8 cellular contexts compared by ENCODE assay signal in the genomic region with DNA sequence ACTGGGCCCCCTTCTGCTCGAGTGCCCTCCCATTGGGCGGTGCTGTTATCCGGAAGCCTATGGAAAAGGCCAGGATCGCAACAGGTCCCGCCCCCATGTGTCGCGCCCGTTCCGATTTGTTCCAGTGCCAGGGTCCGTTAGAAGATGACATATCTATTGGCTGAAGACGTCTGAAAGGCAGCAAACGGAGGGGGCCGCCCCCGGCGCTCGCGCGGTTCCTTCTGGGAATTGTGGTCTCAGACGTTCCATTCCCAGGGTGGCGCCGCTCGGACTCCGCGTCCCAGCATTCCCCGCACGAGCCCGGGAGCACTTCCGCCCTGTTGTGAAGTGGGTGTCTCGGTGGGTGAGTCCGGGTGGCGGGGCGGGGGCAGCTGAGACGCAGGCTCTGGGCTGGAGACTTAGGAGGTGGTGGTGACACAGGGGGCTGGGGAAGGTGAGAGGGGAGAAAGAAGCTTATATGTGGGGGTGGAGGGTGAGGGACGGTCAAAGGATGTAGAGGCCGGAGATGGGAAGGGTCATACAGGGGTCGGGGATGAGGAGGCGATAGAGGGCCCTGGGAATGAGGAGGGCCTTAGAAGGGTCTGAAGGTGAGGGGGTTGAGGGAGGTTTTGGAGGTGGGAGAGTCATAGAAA.
DNase-seq lines count a peak whose midpoint lies in the region; ATAC-seq, FAIRE-seq and TF ChIP-seq lines count a peak whose summit lies in the region.

ZSCAN20 (plus strand) TSS at position 297 of the 632 bp plus-strand sequence. CDS start 6,644 bp downstream, outside the sequence.

- H2AFZ ChIP-seq in OCI-LY3 (ENCODE audit: low read depth, low read length): peak within 1 kb of the TSS; percentile 91

- DNase-seq in D721Med (ENCODE audit: insufficient read length, low spot score) (peak; percentile 52), HuH-7 (ENCODE audit: low spot score) (peak; percentile 78), activated T-cell treated with anti-CD3 and anti-CD28 coated beads for 24 hours (ENCODE audit: low read depth) (peak; percentile 87), epithelial cell of esophagus (ENCODE audit: low read depth) (peak; percentile 98), middle frontal gyrus (ENCODE audit: extremely low spot score, low spot score) (peak; percentile 98)
- DNase-seq in stimulated activated CD8-positive, alpha-beta memory T cell treated with anti-CD3 and anti-CD28 coated beads, Interleukin-2, amount 100 ng/mL, for 1 hour (ENCODE audit: low read depth in 2 of 2): peak; percentile 68 to 73

- no peaks in the 10 kb centered on the region for H3K27me3 ChIP-seq in OCI-LY3 (ENCODE audit: low read depth, low read length)

- no peak for FAIRE-seq in D721Med (lab: Jason Lieb, UNC)

- peak within 1 kb of the TSS; percentile 86 for H3K4me2 ChIP-seq in OCI-LY3 (ENCODE audit: low read length)

- H3K27ac ChIP-seq in OCI-LY3 (ENCODE audit: low read length): no peak within 1 kb of the TSS

- no peaks in the 10 kb centered on the region for H3K79me2 ChIP-seq in OCI-LY3 (ENCODE audit: low read length)

- H3K4me3 ChIP-seq in OCI-LY3 (ENCODE audit: low read length) (peak within 1 kb of the TSS; percentile 100), epithelial cell of esophagus (ENCODE audit: low read length) (peak within 1 kb of the TSS; percentile 81)

- peak within 1 kb of the TSS; percentile 89 for H3K9ac ChIP-seq in OCI-LY3 (ENCODE audit: low read length)

- peaks cover 14% of the 10 kb centered on the region for H3K4me1 ChIP-seq in OCI-LY3 (ENCODE audit: low read length)

- H3K9me3 ChIP-seq in OCI-LY3 (ENCODE audit: insufficient read depth, low read length): no peaks in the 10 kb centered on the region

- no peaks in the 10 kb centered on the region for H4K20me1 ChIP-seq in OCI-LY3 (ENCODE audit: insufficient read depth, low read length)

- ATAC-seq in GM21526 (IDR thresholded peaks at IDR 0.05; ENCODE audit: low FRiP score, unreplicated experiment): peak; percentile 86

- TF ChIP-seq CTCF in D721Med (IDR thresholded peaks at IDR 0.05; ENCODE audit: insufficient read depth, missing control alignments) (no peak), OCI-LY3 (IDR thresholded peaks at IDR 0.05; ENCODE audit: low read depth, low read length) (no peak), epithelial cell of esophagus (IDR thresholded peaks at IDR 0.05; ENCODE audit: insufficient read depth, low read depth, low read length, missing control alignments) (no peak)

- H3K36me3 ChIP-seq in OCI-LY3 (replicated peaks; ENCODE audit: low read depth, low read length): no peaks in the 10 kb centered on the region
